Comparison of ENCODE assay signal across 9 cellular contexts in genomic region chr9:134404376-134405358, GRCh38.
A peak's percentile ranks its signal among the peaks of the same experiment; 100 is the strongest.
DNase-seq lines count a peak whose midpoint lies in the region; ATAC-seq and TF ChIP-seq lines count a peak whose summit lies in the region.
"Had no signal": no experiment of that assay in that cellular context is flagged by ENCODE, and none has a peak within 500 bp of the region (broad histone marks: within the 10 kb centered on the region; RNA-seq: fewer than 3 reads in every experiment).

No MANE protein-coding gene starts in this region.

- no peaks in the 10 kb centered on the region for H3K9me3 Mint-ChIP-seq in effector memory CD8-positive, alpha-beta T cell

- no peak for ATAC-seq in effector memory CD8-positive, alpha-beta T cell (replicated peaks)
- no peak for ATAC-seq in HG02981 (IDR thresholded peaks at IDR 0.05; ENCODE audit: unreplicated experiment)

- TF ChIP-seq CTCF in C4-2B (conservative IDR thresholded peaks at IDR 0.05) (no peak), ovary (IDR thresholded peaks at IDR 0.05) (no peak)

- no peak for TF ChIP-seq POLR2A in ovary (IDR thresholded peaks at IDR 0.05)

- 70 to 74% (median 72%) methylated on average over 32 to 34 of the region's 34 CpGs for WGBS in ovary, 3 donors

- DNase-seq in effector memory CD8-positive, alpha-beta T cell: no peak
- DNase-seq in ovary (no peak), NCI-H2081 treated with DMSO at 0.1 percent for 48 hours (lab: John Stamatoyannopoulos, UW) (no peak), NCI-H748 treated with DMSO at 0.1 percent for 48 hours (lab: John Stamatoyannopoulos, UW) (no peak), D341Med (ENCODE audit: low spot score) (no peak)
- DNase-seq: NCI-H1436 treated with DMSO at 0.1 percent for 48 hours had no signal

- peak overlapping the region; percentile 81 to 92 for H3K27ac Mint-ChIP-seq in effector memory CD8-positive, alpha-beta T cell

- no peaks in the 10 kb centered on the region for H3K27me3 Mint-ChIP-seq in effector memory CD8-positive, alpha-beta T cell

- peaks cover 39% of the 10 kb centered on the region for H3K4me1 ChIP-seq in ovary (ENCODE audit: insufficient read depth)

- H3K4me3 Mint-ChIP-seq in effector memory CD8-positive, alpha-beta T cell: peak overlapping the region; percentile 72 to 78

- H3K4me3 ChIP-seq in ovary: no peak overlapping the region

- peak overlapping the region; percentile 89 for H3K27ac ChIP-seq in C4-2B
- peak overlapping the region; percentile 61 for H3K27ac ChIP-seq in KOPT-K1 (ENCODE audit: low read depth, low read length, poor library complexity, severe bottlenecking)
- H3K27ac ChIP-seq in ovary: peak overlapping the region; percentile 25 to 53

- no peaks in the 10 kb centered on the region for H3K27me3 ChIP-seq in ovary

- intact Hi-C loops in ovary (cut with DNase I): no loop called here

- no peaks in the 10 kb centered on the region for H3K36me3 ChIP-seq in KOPT-K1 (ENCODE audit: insufficient read depth, low read length)
- H3K36me3 ChIP-seq in ovary: no peaks in the 10 kb centered on the region

- no peak for TF ChIP-seq EP300 in ovary (IDR thresholded peaks at IDR 0.05)

- H3K36me3 Mint-ChIP-seq in effector memory CD8-positive, alpha-beta T cell (ENCODE audit: insufficient read depth): peaks cover 24% of the 10 kb centered on the region

- H3K4me1 Mint-ChIP-seq in effector memory CD8-positive, alpha-beta T cell (ENCODE audit: low read depth in 2 of 2): peaks cover 31 to 42% of the 10 kb centered on the region in 2 donors

- H3K9me3 ChIP-seq in KOPT-K1 (ENCODE audit: insufficient read depth, low read length, poor library complexity, severe bottlenecking): peaks cover under 1% of the 10 kb centered on the region
- H3K9me3 ChIP-seq in ovary: no peaks in the 10 kb centered on the region

Comparison
In these comparisons a context has a peak if more than half of its experiments do, and no peak if none do; other contexts are left out.
1. H3K27ac ChIP-seq: peak in every context shown above with its lines; median percentile 89 in C4-2B; 61 in KOPT-K1; 39 in ovary.